ENCODE assay signal across 22 cellular contexts in genomic region chr3:126998728-126999127, GRCh38. TPM values are rescaled to one million over a fixed set of nuclear protein-coding genes. Genes with fewer than 3 reads are reported as not detected.
DNase-seq lines count a peak whose midpoint lies in the region; ATAC-seq and TF ChIP-seq lines count a peak whose summit lies in the region.
"Had no signal": no experiment of that assay in that cellular context is flagged by ENCODE, and none has a peak within 500 bp of the region (broad histone marks: within the 10 kb centered on the region; RNA-seq: fewer than 3 reads in every experiment).

No MANE protein-coding gene starts in this region.

- H3K9me3 ChIP-seq in ascending aorta (no peaks in the 10 kb centered on the region), tibial artery (no peaks in the 10 kb centered on the region)
- H3K9me3 ChIP-seq: A549, gastrocnemius medialis, neutrophil, thyroid gland had no signal

- ATAC-seq in HG02798 (IDR thresholded peaks at IDR 0.05; ENCODE audit: poor library complexity, unreplicated experiment), result no peak
- ATAC-seq in GM21367 (IDR thresholded peaks at IDR 0.05; ENCODE audit: unreplicated experiment), result no peak
- ATAC-seq: A549, gastrocnemius medialis, left cardiac atrium had no signal

- H3K4me3 ChIP-seq in ascending aorta (no peak overlapping the region), tibial artery (no peak overlapping the region)
- H3K4me3 ChIP-seq: A549, gastrocnemius medialis, thyroid gland had no signal

- H3K27ac ChIP-seq in ascending aorta (peak overlapping the region; percentile 85 to 95), tibial artery (peak overlapping the region; percentile 73 to 84)
- H3K27ac ChIP-seq: A549, gastrocnemius medialis, neutrophil, thyroid gland had no signal

- H3K4me1 ChIP-seq in ascending aorta (peaks cover 45 to 98% of the 10 kb centered on the region in 2 donors), tibial artery (peaks cover 11 to 97% (median 69%) of the 10 kb centered on the region in 4 donors)
- H3K4me1 ChIP-seq: A549 had no signal

- no peaks in the 10 kb centered on the region for H3K36me3 ChIP-seq in ascending aorta
- H3K36me3 ChIP-seq in tibial artery, result no peaks in the 10 kb centered on the region
- H3K36me3 ChIP-seq: gastrocnemius medialis, neutrophil, thyroid gland had no signal

- no peak for TF ChIP-seq CTCF in ascending aorta (IDR thresholded peaks at IDR 0.05)
- no peak for TF ChIP-seq CTCF in tibial artery (IDR thresholded peaks at IDR 0.05)

- H3K27me3 ChIP-seq in ascending aorta, result no peaks in the 10 kb centered on the region
- no peaks in the 10 kb centered on the region for H3K27me3 ChIP-seq in tibial artery
- H3K27me3 ChIP-seq: gastrocnemius medialis, neutrophil, thyroid gland had no signal

- peak; percentile 27 for DNase-seq in NCI-H2171 treated with DMSO at 0.1 percent for 48 hours (lab: John Stamatoyannopoulos, UW)
- no peak for DNase-seq in NCI-H2171 (lab: John Stamatoyannopoulos, UW)
- peak; percentile 71 for DNase-seq in NCI-H2029 treated with DMSO at 0.1 percent for 48 hours (lab: John Stamatoyannopoulos, UW)
- DNase-seq in ascending aorta (ENCODE audit: low spot score in 2 of 2), result no peak
- DNase-seq in tibial artery, result no peak
- DNase-seq in UCSD-AML1 (lab: John Stamatoyannopoulos, UW; ENCODE audit: unreplicated experiment), result no peak
- DNase-seq: activated CD4-positive, alpha-beta T cell treated with anti-CD3 and anti-CD28 coated beads, Interleukin-2, amount 10 ng/mL, durations not matched to agents 24 days and 14 days; activated CD8-positive, alpha-beta memory T cell treated with anti-CD3 and anti-CD28 coated beads, Interleukin-2, amount 50 U/mL, for 4 hours; activated gamma-delta T cell; amniotic stem cell; CD4-positive, alpha-beta T cell; central memory CD4-positive, alpha-beta T cell; gastrocnemius medialis; KG1; left cardiac atrium; NCI-H774; retina; thyroid gland had no signal

- intact Hi-C loops in ascending aorta (cut with DNase I) (loop anchor here (5.0 kb wide), 1 partner anchor 594 kb away; the partner anchor contains the start of gene TPRA1), tibial artery (cut with DNase I; ENCODE audit: low total_unique reads) (no loop called here)

RNA-seq across cellular contexts. Expression of gene PLXNA1, which starts 15.8 kb away (rescaled TPM):
- total RNA-seq in ascending aorta, result 79.8 TPM

Comparison
In these comparisons a context has a peak if more than half of its experiments do, and no peak if none do; other contexts are left out.
1. DNase-seq: peak in NCI-H2171 treated with DMSO at 0.1 percent for 48 hours (single experiment) and NCI-H2029 treated with DMSO at 0.1 percent for 48 hours (single experiment); none in NCI-H2171 (single experiment), ascending aorta (0 of 2), tibial artery (0 of 2) and UCSD-AML1 (single experiment).